ENCODE assay signal across 8 cellular contexts in the genomic region with DNA sequence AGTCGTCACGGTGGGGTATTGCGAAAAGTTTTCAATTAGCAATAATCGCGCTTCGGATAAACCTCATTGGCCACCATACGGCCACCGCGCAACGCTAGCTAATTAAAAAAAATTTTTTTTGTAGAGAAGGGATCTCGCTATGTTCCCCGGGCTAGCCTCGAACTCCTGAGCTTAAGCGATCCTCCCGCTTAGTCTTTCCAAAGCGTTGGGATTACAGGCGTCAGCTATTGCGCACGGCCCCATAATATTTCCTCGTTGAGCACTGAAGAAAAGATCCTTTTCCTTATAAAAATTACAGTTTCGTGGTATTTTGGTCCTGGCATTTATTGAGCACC. TPM values are rescaled to one million over a fixed set of nuclear protein-coding genes. Genes with fewer than 3 reads are reported as not detected.
DNase-seq lines count a peak whose midpoint lies in the region; ATAC-seq and TF ChIP-seq lines count a peak whose summit lies in the region.

No MANE protein-coding gene starts in this region.

- no peaks in the 10 kb centered on the region for H3K27me3 ChIP-seq in SJSA1 (replicated peaks)
- H3K27me3 ChIP-seq in esophagus squamous epithelium: no peaks in the 10 kb centered on the region
- H3K27me3 ChIP-seq in rectal smooth muscle tissue (ENCODE audit: control insufficient read depth, insufficient read depth, low read length): no peaks in the 10 kb centered on the region

- H3K27ac ChIP-seq in SJSA1 (peak overlapping the region; percentile 91), esophagus squamous epithelium (peak overlapping the region; percentile 95 to 100 (median 98)), rectal smooth muscle tissue (ENCODE audit: low read depth, low read length) (peak overlapping the region; percentile 89)

- H3K36me3 ChIP-seq in SJSA1: peaks cover 18% of the 10 kb centered on the region
- H3K36me3 ChIP-seq in esophagus squamous epithelium: peaks cover 0 to 17% (median 1%) of the 10 kb centered on the region in 3 donors
- H3K36me3 ChIP-seq in rectal smooth muscle tissue (ENCODE audit: control insufficient read depth, insufficient read depth, low read length): peaks cover 8% of the 10 kb centered on the region

- H3K27ac Mint-ChIP-seq in activated CD4-positive, alpha-beta T cell treated with anti-CD3 and anti-CD28 coated beads, Interleukin-2, amount 10 ng/mL, durations not matched to agents 7 days and 5 days: peak overlapping the region; percentile 96

- H3K4me3 Mint-ChIP-seq in activated CD4-positive, alpha-beta T cell treated with anti-CD3 and anti-CD28 coated beads, Interleukin-2, amount 10 ng/mL, durations not matched to agents 7 days and 5 days: peak overlapping the region; percentile 86

- POLR2A ChIA-PET in activated CD4-positive, alpha-beta T cell treated with anti-CD3 and anti-CD28 coated beads, Interleukin-2, amount 10 ng/mL, durations not matched to agents 7 days and 5 days (lab: Charles Lee): interaction anchor here (1.3 to 2.2 kb wide), 3 partner anchors 12 to 74 kb away, joined by 4 to 9 read pairs (median 5); a partner anchor contains a TSS

- TF ChIP-seq CTCF in esophagus squamous epithelium (IDR thresholded peaks at IDR 0.05): peak in 1 of 6 experiments; percentile 5

- peaks cover 29% of the 10 kb centered on the region for H3K4me1 Mint-ChIP-seq in activated CD4-positive, alpha-beta T cell treated with anti-CD3 and anti-CD28 coated beads, Interleukin-2, amount 10 ng/mL, durations not matched to agents 7 days and 5 days

- H3K36me3 Mint-ChIP-seq in activated CD4-positive, alpha-beta T cell treated with anti-CD3 and anti-CD28 coated beads, Interleukin-2, amount 10 ng/mL, durations not matched to agents 7 days and 5 days (ENCODE audit: low read depth): peaks cover 12% of the 10 kb centered on the region

- DNase-seq in activated CD4-positive, alpha-beta T cell treated with anti-CD3 and anti-CD28 coated beads, Interleukin-2, amount 10 ng/mL, durations not matched to agents 7 days and 5 days: peak; percentile 13
- no peak for DNase-seq in activated CD4-positive, alpha-beta T cell treated with anti-CD3 and anti-CD28 coated beads for 1 hour
- DNase-seq in SJSA1 (ENCODE audit: low read depth in 1 of 2, low spot score in 2 of 2) (no peak), esophagus squamous epithelium (lab: John Stamatoyannopoulos, UW) (no peak), DMS153 treated with DMSO at 0.1 percent for 48 hours (lab: John Stamatoyannopoulos, UW; ENCODE audit: unreplicated experiment) (no peak), NCI-H2029 treated with DMSO at 0.1 percent for 48 hours (lab: John Stamatoyannopoulos, UW) (no peak)

- peak overlapping the region; percentile 83 for H3K9ac ChIP-seq in rectal smooth muscle tissue (ENCODE audit: low read length)

- H3K4me1 ChIP-seq in SJSA1 (replicated peaks): peaks cover 18% of the 10 kb centered on the region
- H3K4me1 ChIP-seq in esophagus squamous epithelium: peaks cover 19 to 39% (median 27%) of the 10 kb centered on the region in 3 donors
- peaks cover 13% of the 10 kb centered on the region for H3K4me1 ChIP-seq in rectal smooth muscle tissue (ENCODE audit: control insufficient read depth, insufficient read depth, low read length)

- H3K9me3 ChIP-seq in SJSA1 (replicated peaks): no peaks in the 10 kb centered on the region
- H3K9me3 ChIP-seq in esophagus squamous epithelium: no peaks in the 10 kb centered on the region

- H3K4me3 ChIP-seq in SJSA1 (peak overlapping the region; percentile 91), esophagus squamous epithelium (peak overlapping the region; percentile 56 to 94 (median 84)), rectal smooth muscle tissue (ENCODE audit: low read length) (peak overlapping the region; percentile 76)

- TF ChIP-seq POLR2A in esophagus squamous epithelium (IDR thresholded peaks at IDR 0.05): no peak

- 7% methylated on average over 21 of the region's 21 CpGs for WGBS in esophagus squamous epithelium, 2 donors

- H3K9me3 Mint-ChIP-seq in activated CD4-positive, alpha-beta T cell treated with anti-CD3 and anti-CD28 coated beads, Interleukin-2, amount 10 ng/mL, durations not matched to agents 7 days and 5 days: no peaks in the 10 kb centered on the region

- H3K27me3 Mint-ChIP-seq in activated CD4-positive, alpha-beta T cell treated with anti-CD3 and anti-CD28 coated beads, Interleukin-2, amount 10 ng/mL, durations not matched to agents 7 days and 5 days: no peaks in the 10 kb centered on the region

- CTCF ChIA-PET in activated CD4-positive, alpha-beta T cell treated with anti-CD3 and anti-CD28 coated beads, Interleukin-2, amount 10 ng/mL, durations not matched to agents 7 days and 5 days (lab: Charles Lee): interaction anchor here (0.8 to 7.6 kb wide), 11 partner anchors 9 to 799 kb away, joined by 3 to 75 read pairs (median 6); a partner anchor contains a TSS

- ATAC-seq in HG02623 (IDR thresholded peaks at IDR 0.05; ENCODE audit: unreplicated experiment): no peak

- intact Hi-C loops in esophagus squamous epithelium (cut with DNase I): no loop called here

RNA-seq across cellular contexts. Expression of a gene that starts 0.8 kb away (rescaled TPM):
- 10 to 100 TPM; 62.9 to 68.3 TPM for total RNA-seq in activated CD4-positive, alpha-beta T cell treated with anti-CD3 and anti-CD28 coated beads, Interleukin-2, amount 10 ng/mL, durations not matched to agents 7 days and 5 days
- 22.1 and 28.3 TPM in 2 replicates for total RNA-seq in SJSA1 (2014; rRNA removed; shearing (Covaris generic))
- 10 to 100 TPM; 29.3 to 57.8 (median 47.5) TPM for total RNA-seq in esophagus squamous epithelium

RNA-seq across cellular contexts. Expression of a gene that starts 4.9 kb away (rescaled TPM):
- total RNA-seq in activated CD4-positive, alpha-beta T cell treated with anti-CD3 and anti-CD28 coated beads, Interleukin-2, amount 10 ng/mL, durations not matched to agents 7 days and 5 days: 1 to 10 TPM; 7.2 to 7.4 TPM
- 0.24 TPM in 1 of 2 replicates, not detected in the other for total RNA-seq in SJSA1 (2014; rRNA removed; shearing (Covaris generic))
- 10 to 100 TPM in 1 of 4 donors, 1 to 10 TPM in 2, not detected in 1; 2.5 to 12.8 (median 2.5) TPM for total RNA-seq in esophagus squamous epithelium

RNA-seq across cellular contexts. Expression of a gene that starts 18.7 kb away (rescaled TPM):
- total RNA-seq in activated CD4-positive, alpha-beta T cell treated with anti-CD3 and anti-CD28 coated beads, Interleukin-2, amount 10 ng/mL, durations not matched to agents 7 days and 5 days: 100 to 1,000 TPM; 183 to 196 TPM
- total RNA-seq in SJSA1 (2014; rRNA removed; shearing (Covaris generic)): 233 and 275 TPM in 2 replicates
- total RNA-seq in esophagus squamous epithelium: 100 to 1,000 TPM; 350 to 487 (median 415) TPM

RNA-seq across cellular contexts. Expression of a gene that starts 48.8 kb away (rescaled TPM):
- total RNA-seq in activated CD4-positive, alpha-beta T cell treated with anti-CD3 and anti-CD28 coated beads, Interleukin-2, amount 10 ng/mL, durations not matched to agents 7 days and 5 days: 100 to 1,000 TPM; 302 to 337 TPM
- total RNA-seq in SJSA1 (2014; rRNA removed; shearing (Covaris generic)): not detected in 2 replicates
- total RNA-seq in esophagus squamous epithelium: 1 to 10 TPM; 2.2 to 7.8 (median 3.3) TPM
